Comparison of ENCODE assay signal across 23 cellular contexts in the genomic region with DNA sequence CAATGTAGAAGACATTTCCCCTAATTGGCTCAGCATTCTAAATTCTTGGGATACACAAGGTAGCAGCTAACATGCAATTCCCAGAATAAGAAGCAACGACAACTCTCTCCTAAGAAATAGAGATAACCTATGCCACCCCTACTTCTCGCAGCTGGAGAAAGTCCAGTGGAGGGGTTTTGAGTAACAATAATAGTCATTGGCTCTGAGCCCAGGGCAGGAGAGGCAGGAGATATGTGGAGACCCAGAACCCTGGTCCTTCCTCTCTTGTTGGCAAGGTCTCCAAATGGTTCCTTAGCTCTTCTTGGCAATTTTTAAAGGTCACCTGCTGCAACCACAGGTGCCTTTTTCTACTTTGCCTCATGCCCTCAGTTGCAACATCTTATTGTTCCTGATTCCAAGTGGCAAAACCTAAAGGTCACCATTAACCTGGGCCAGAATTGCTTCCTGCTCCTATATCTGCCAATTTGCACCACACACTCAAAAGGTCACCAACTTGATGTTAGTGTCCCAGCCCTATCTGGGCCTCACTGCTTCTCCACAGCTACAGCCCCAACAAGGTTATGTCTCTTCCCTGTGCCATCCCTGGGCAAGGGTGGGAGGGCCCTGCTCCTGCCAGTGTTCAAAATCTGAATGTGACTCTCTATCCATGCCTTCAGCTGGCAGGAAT. TPM values are rescaled to one million over a fixed set of nuclear protein-coding genes. Genes with fewer than 3 reads are reported as not detected.
DNase-seq lines count a peak whose midpoint lies in the region; ATAC-seq, FAIRE-seq and TF ChIP-seq lines count a peak whose summit lies in the region.
"Had no signal": no experiment of that assay in that cellular context is flagged by ENCODE, and none has a peak within 500 bp of the region (broad histone marks: within the 10 kb centered on the region; RNA-seq: fewer than 3 reads in every experiment).

No MANE protein-coding gene starts in this region.

- POLR2A ChIA-PET in K562 (lab: Yijun Ruan, JAX) = no interaction called here

- CTCF ChIA-PET in K562 (lab: Yijun Ruan, JAX; ENCODE audit: low intra/inter-chr PET ratio) = no interaction called here

- DNase-seq in K562 (ENCODE audit: extremely low read depth in 1 of 4, low spot score in 3 of 4) = peak in 1 of 4 experiments; percentile 11
- no peak for DNase-seq in choroid plexus epithelial cell (ENCODE audit: low read depth)
- peak in 1 of 3 donors; percentile 76 for DNase-seq in right lobe of liver
- peak in 1 of 2 donors; percentile 59 for DNase-seq in gastrocnemius medialis
- DNase-seq in NCI-H1105 treated with DMSO at 0.1 percent for 48 hours (lab: John Stamatoyannopoulos, UW) = no peak
- no peak for DNase-seq in NOMO-1 (lab: John Stamatoyannopoulos, UW; ENCODE audit: unreplicated experiment in 2 of 2)
- DNase-seq: 8988T; ACHN; C1 segment of cervical spinal cord; Calu3; CD4-positive, alpha-beta memory T cell; COR-L47; DMS53; DMS79 treated with DMSO at 0.1 percent for 48 hours; GF-D8; GM23248; H7; HCEC 1CT had no signal

- no peak overlapping the region for H3K4me2 ChIP-seq in K562 (ENCODE audit: insufficient read depth, low read length)
- H3K4me2 ChIP-seq: A549 had no signal

- H3K27me3 ChIP-seq in K562 (ENCODE audit: control insufficient read depth in 2 of 2, insufficient read depth in 2 of 2, low read length in 2 of 2) (no peaks in the 10 kb centered on the region), right lobe of liver (no peaks in the 10 kb centered on the region), gastrocnemius medialis (no peaks in the 10 kb centered on the region)

- intact Hi-C loops in K562 (cut with micrococcal nuclease) = no loop called here
- intact Hi-C loops in right lobe of liver (cut with DNase I) = no loop called here
- intact Hi-C loops in gastrocnemius medialis (cut with DNase I; ENCODE audit: low total_unique reads) = no loop called here

- H3K9me3 ChIP-seq in K562 (replicated peaks; ENCODE audit: control insufficient read depth, insufficient read depth, low read depth, low read length) (no peaks in the 10 kb centered on the region), right lobe of liver (no peaks in the 10 kb centered on the region), gastrocnemius medialis (no peaks in the 10 kb centered on the region)
- H3K9me3 ChIP-seq: A549 had no signal

- H3K9me1 ChIP-seq in K562 (ENCODE audit: control insufficient read depth, insufficient read depth, low read length) = no peaks in the 10 kb centered on the region

- H3K9ac ChIP-seq in K562 (ENCODE audit: insufficient read depth in 1 of 2, low read depth in 2 of 2, low read length in 2 of 2) = no peak overlapping the region
- H3K9ac ChIP-seq: GM23248 had no signal

- H3K79me2 ChIP-seq in K562 (ENCODE audit: control insufficient read depth, insufficient read depth, low read length) = no peaks in the 10 kb centered on the region

- no peak overlapping the region for H3K27ac ChIP-seq in K562 (ENCODE audit: extremely low read depth, low read depth, low read length)
- peak overlapping the region in 1 of 3 donors; percentile 64 for H3K27ac ChIP-seq in right lobe of liver
- H3K27ac ChIP-seq in gastrocnemius medialis = peak overlapping the region; percentile 83 to 93 (median 88)
- H3K27ac ChIP-seq: A549, GM23248 had no signal

- TF ChIP-seq EP300 in K562 (IDR thresholded peaks at IDR 0.05; ENCODE audit: low read length) = peak; percentile 38

- TF ChIP-seq CTCF in K562 (IDR thresholded peaks at IDR 0.05 in 2 of 3, conservative IDR thresholded peaks at IDR 0.05 in 1 of 3; ENCODE audit: insufficient read depth in 2 of 3, low read depth in 1 of 3, low read length in 3 of 3) = no peak
- peak; percentile 17 for TF ChIP-seq CTCF in choroid plexus epithelial cell (conservative IDR thresholded peaks at IDR 0.05; ENCODE audit: low read depth, low read length)
- no peak for TF ChIP-seq CTCF in right lobe of liver (IDR thresholded peaks at IDR 0.05)
- peak in 1 of 5 experiments; percentile 11 for TF ChIP-seq CTCF in gastrocnemius medialis (IDR thresholded peaks at IDR 0.05 in 4 of 5, conservative IDR thresholded peaks at IDR 0.05 in 1 of 5)

- ATAC-seq in K562 = no peak
- ATAC-seq in right lobe of liver = peak; percentile 66 to 95 (median 90)
- ATAC-seq in gastrocnemius medialis = peak in 1 of 2 donors; percentile 19
- no peak for ATAC-seq in HG02870 (IDR thresholded peaks at IDR 0.05; ENCODE audit: unreplicated experiment)
- ATAC-seq: A549 had no signal

- H3K4me3 ChIP-seq in K562 (no peak overlapping the region), choroid plexus epithelial cell (ENCODE audit: low read depth, low read length) (no peak overlapping the region), right lobe of liver (no peak overlapping the region), gastrocnemius medialis (no peak overlapping the region)
- H3K4me3 ChIP-seq: A549, GM23248 had no signal

- H3K36me3 ChIP-seq in K562 (ENCODE audit: control insufficient read depth, insufficient read depth, low read length) (no peaks in the 10 kb centered on the region), right lobe of liver (no peaks in the 10 kb centered on the region), gastrocnemius medialis (no peaks in the 10 kb centered on the region)

- H3K4me1 ChIP-seq in K562 (replicated peaks in 1 of 2; ENCODE audit: control insufficient read depth in 2 of 2, insufficient read depth in 2 of 2, low read length in 2 of 2) (no peaks in the 10 kb centered on the region; a peak in 1 of 5 replicates), right lobe of liver (peaks cover 0 to 11% (median 0%) of the 10 kb centered on the region in 4 donors), gastrocnemius medialis (peaks cover 96% of the 10 kb centered on the region in 2 donors)

- in situ Hi-C loops in K562 (cut with MboI) = no loop called here
- in situ Hi-C loops in gastrocnemius medialis (cut with MboI; ENCODE audit: low sequenced_read_pairs in 4 of 4) = loop anchor here in 1 of 4 donors (25.0 kb wide), 1 partner anchor 664 kb away; no protein-coding TSS in a partner anchor

- WGBS in K562 (ENCODE audit: insufficient coverage, low coverage, missing lambda C conversion rate) = 0% methylated on average over 2 of the region's 2 CpGs
- 45% methylated on average over 2 of the region's 2 CpGs for WGBS in right lobe of liver (ENCODE audit: insufficient coverage, low coverage, low lambda C conversion rate, missing lambda C conversion rate)

- FAIRE-seq in K562 (lab: Jason Lieb, UNC) = no peak
- FAIRE-seq: A549, GM12891, GM18507, H1 had no signal

- H2AFZ ChIP-seq in K562 (ENCODE audit: low read depth, low read length) = no peak overlapping the region
- H2AFZ ChIP-seq: GM23248 had no signal

- TF ChIP-seq POLR2A in K562 (conservative IDR thresholded peaks at IDR 0.05) = no peak
- no peak for TF ChIP-seq POLR2A in right lobe of liver (IDR thresholded peaks at IDR 0.05)
- TF ChIP-seq POLR2A in gastrocnemius medialis (IDR thresholded peaks at IDR 0.05) = no peak

- BruUV-seq in K562 (replicated peaks; lab: Mats Ljungman, UMichigan) = no TSS peak

- no peak for TF ChIP-seq RAD21 in K562 (CRISPR knock-in tag; conservative IDR thresholded peaks at IDR 0.05 in 1 of 2, IDR thresholded peaks at IDR 0.05 in 1 of 2)

- H4K20me1 ChIP-seq in K562 (replicated peaks; ENCODE audit: control insufficient read depth, insufficient read depth, low read length) = no peaks in the 10 kb centered on the region

RNA-seq across cellular contexts. Expression of gene TBX15, which starts 36.7 kb away (rescaled TPM):
- 0.28 and 0.95 TPM in 2 replicates for total RNA-seq in K562 (2011; cell fraction: chromatin; rRNA removed; ENCODE audit: low replicate concordance)
- total RNA-seq in K562 (2011; cell fraction: nucleolus; rRNA removed) = 0.33 and 0.66 TPM in 2 replicates
- total RNA-seq in K562 (2011; cell fraction: nucleoplasm; rRNA removed) = 0.31 and 0.73 TPM in 2 replicates
- total RNA-seq in K562 (2014; rRNA removed) (2.4 and 2.6 TPM in 2 replicates), K562 (2014; rRNA removed; fragmentation: Illumina TruSeq; extraction: Trizol) (1.9 and 2.1 TPM in 2 replicates), K562 (2015; rRNA removed; fragmentation: Illumina TruSeq; extraction: Trizol) (1.7 and 2.1 TPM in 2 replicates), K562 (2021) (2.6 and 2.7 TPM in 2 replicates), right lobe of liver (10 to 100 TPM in 5 of 6 experiments, under 1 TPM in 1; 0.29 to 56.5 (median 16.5) TPM), gastrocnemius medialis (100 to 1,000 TPM in 3 of 4 donors, 10 to 100 TPM in 1; 91.4 to 275 (median 245) TPM)
- polyA plus RNA-seq in K562 (2011; rRNA removed) (0.03 TPM in 1 of 2 replicates, not detected in the other), K562 (2014; fragmentation: Illumina TruSeq; extraction: Trizol) (2.4 and 3.0 TPM in 2 replicates), K562 (2014; fragmentation: Nextera tagmentation; extraction: Ambion mirVana) (1 to 10 TPM; 1.7 to 3.4 TPM), K562 (2014; rRNA removed) (2.1 and 2.3 TPM in 2 replicates)
- 0.03 TPM in 2 replicates for polyA plus RNA-seq in K562 (2011; cell fraction: cytosol; rRNA removed)
- polyA plus RNA-seq in K562 (2011; cell fraction: nucleus; rRNA removed) = 0.06 and 0.07 TPM in 2 replicates
- 2.2 and 10.1 TPM in 2 replicates for polyA plus RNA-seq in K562 (2012)
- polyA minus RNA-seq in K562 (2011; rRNA and poly(A)+ RNA removed) = 0.04 and 0.06 TPM in 2 replicates
- polyA minus RNA-seq in K562 (2011; cell fraction: cytosol; rRNA and poly(A)+ RNA removed) = not detected in 2 replicates
- polyA minus RNA-seq in K562 (2011; cell fraction: nucleus; rRNA and poly(A)+ RNA removed) = not detected in 2 replicates
- total RNA-seq: Calu3; CD4-positive, alpha-beta memory T cell had no signal

Comparison
In these comparisons a context has a peak if more than half of its experiments do, and no peak if none do; other contexts are left out.
1. ATAC-seq: peak in right lobe of liver (4 of 4); none in K562 (single experiment) and HG02870 (single experiment).